1 cellular context compared by ENCODE assay signal in genomic region chr18:74480149-74480651, GRCh38.
TF ChIP-seq lines count a peak whose summit lies in the region.

No MANE protein-coding gene starts in this region.

TF ChIP-seq in K562, 482 proteins besides CTCF, POLR2A, EP300 and RAD21 (continued from another document and continues in another):
- TF ChIP-seq, protein P1, sequence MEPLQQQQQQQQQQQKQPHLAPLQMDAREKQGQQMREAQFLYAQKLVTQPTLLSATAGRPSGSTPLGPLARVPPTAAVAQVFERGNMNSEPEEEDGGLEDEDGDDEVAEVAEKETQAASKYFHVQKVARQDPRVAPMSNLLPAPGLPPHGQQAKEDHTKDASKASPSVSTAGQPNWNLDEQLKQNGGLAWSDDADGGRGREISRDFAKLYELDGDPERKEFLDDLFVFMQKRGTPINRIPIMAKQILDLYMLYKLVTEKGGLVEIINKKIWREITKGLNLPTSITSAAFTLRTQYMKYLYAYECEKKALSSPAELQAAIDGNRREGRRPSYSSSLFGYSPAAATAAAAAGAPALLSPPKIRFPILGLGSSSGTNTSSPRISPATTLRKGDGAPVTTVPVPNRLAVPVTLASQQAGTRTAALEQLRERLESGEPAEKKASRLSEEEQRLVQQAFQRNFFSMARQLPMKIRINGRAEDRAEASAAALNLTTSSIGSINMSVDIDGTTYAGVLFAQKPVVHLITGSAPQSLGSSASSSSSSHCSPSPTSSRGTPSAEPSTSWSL (CRISPR knock-in tag; IDR thresholded peaks at IDR 0.05; ENCODE audit: borderline replicate concordance): no peak
- peak; percentile 48 to 55; a peak in 3 of 4 replicates for TF ChIP-seq MNT (conservative IDR thresholded peaks at IDR 0.05)
- TF ChIP-seq VEZF1 (CRISPR knock-in tag; IDR thresholded peaks at IDR 0.05): peak; percentile 47
- no peak for TF ChIP-seq PHF21A (IDR thresholded peaks at IDR 0.05; ENCODE audit: borderline replicate concordance, low read depth)
- no peak for TF ChIP-seq KLF6 (CRISPR knock-in tag; IDR thresholded peaks at IDR 0.05; ENCODE audit: borderline replicate concordance)
- TF ChIP-seq ZEB2 (IDR thresholded peaks at IDR 0.05): peak; percentile 92
- no peak for TF ChIP-seq DNMT1 (IDR thresholded peaks at IDR 0.05)
- TF ChIP-seq, protein P2, sequence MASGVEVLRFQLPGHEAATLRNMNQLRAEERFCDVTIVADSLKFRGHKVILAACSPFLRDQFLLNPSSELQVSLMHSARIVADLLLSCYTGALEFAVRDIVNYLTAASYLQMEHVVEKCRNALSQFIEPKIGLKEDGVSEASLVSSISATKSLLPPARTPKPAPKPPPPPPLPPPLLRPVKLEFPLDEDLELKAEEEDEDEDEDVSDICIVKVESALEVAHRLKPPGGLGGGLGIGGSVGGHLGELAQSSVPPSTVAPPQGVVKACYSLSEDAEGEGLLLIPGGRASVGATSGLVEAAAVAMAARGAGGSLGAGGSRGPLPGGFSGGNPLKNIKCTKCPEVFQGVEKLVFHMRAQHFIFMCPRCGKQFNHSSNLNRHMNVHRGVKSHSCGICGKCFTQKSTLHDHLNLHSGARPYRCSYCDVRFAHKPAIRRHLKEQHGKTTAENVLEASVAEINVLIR (CRISPR knock-in tag; IDR thresholded peaks at IDR 0.05): no peak
- TF ChIP-seq TCF7 (IDR thresholded peaks at IDR 0.05; ENCODE audit: borderline replicate concordance): no peak
- TF ChIP-seq, protein P3, sequence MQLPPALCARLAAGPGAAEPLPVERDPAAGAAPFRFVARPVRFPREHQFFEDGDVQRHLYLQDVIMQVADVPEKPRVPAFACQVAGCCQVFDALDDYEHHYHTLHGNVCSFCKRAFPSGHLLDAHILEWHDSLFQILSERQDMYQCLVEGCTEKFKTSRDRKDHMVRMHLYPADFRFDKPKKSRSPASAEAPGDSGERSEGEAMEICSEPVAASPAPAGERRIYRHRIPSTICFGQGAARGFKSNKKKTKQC (CRISPR knock-in tag; IDR thresholded peaks at IDR 0.05): no peak
- no peak for TF ChIP-seq SNAPC5 (CRISPR knock-in tag; IDR thresholded peaks at IDR 0.05)
- TF ChIP-seq ATF7 (IDR thresholded peaks at IDR 0.05): peak; percentile 71; the same call in 1 of the 2 replicates
- TF ChIP-seq, protein P4, sequence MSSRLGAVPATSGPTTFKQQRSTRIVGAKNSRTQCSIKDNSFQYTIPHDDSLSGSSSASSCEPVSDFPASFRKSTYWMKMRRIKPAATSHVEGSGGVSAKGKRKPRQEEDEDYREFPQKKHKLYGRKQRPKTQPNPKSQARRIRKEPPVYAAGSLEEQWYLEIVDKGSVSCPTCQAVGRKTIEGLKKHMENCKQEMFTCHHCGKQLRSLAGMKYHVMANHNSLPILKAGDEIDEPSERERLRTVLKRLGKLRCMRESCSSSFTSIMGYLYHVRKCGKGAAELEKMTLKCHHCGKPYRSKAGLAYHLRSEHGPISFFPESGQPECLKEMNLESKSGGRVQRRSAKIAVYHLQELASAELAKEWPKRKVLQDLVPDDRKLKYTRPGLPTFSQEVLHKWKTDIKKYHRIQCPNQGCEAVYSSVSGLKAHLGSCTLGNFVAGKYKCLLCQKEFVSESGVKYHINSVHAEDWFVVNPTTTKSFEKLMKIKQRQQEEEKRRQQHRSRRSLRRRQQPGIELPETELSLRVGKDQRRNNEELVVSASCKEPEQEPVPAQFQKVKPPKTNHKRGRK (tag; IDR thresholded peaks at IDR 0.05): no peak
- no peak for TF ChIP-seq ZNF121 (CRISPR knock-in tag; conservative IDR thresholded peaks at IDR 0.05)
- TF ChIP-seq MTA3 (IDR thresholded peaks at IDR 0.05; ENCODE audit: borderline replicate concordance): no peak
- TF ChIP-seq ESRRB (CRISPR knock-in tag; IDR thresholded peaks at IDR 0.05; ENCODE audit: borderline replicate concordance): no peak
- TF ChIP-seq ZNF507 (tag; conservative IDR thresholded peaks at IDR 0.05): no peak
- TF ChIP-seq STAT6 (CRISPR knock-in tag; IDR thresholded peaks at IDR 0.05): no peak
- TF ChIP-seq SRSF1 (IDR thresholded peaks at IDR 0.05; ENCODE audit: low read depth, low read length): no peak
- TF ChIP-seq, protein P5, sequence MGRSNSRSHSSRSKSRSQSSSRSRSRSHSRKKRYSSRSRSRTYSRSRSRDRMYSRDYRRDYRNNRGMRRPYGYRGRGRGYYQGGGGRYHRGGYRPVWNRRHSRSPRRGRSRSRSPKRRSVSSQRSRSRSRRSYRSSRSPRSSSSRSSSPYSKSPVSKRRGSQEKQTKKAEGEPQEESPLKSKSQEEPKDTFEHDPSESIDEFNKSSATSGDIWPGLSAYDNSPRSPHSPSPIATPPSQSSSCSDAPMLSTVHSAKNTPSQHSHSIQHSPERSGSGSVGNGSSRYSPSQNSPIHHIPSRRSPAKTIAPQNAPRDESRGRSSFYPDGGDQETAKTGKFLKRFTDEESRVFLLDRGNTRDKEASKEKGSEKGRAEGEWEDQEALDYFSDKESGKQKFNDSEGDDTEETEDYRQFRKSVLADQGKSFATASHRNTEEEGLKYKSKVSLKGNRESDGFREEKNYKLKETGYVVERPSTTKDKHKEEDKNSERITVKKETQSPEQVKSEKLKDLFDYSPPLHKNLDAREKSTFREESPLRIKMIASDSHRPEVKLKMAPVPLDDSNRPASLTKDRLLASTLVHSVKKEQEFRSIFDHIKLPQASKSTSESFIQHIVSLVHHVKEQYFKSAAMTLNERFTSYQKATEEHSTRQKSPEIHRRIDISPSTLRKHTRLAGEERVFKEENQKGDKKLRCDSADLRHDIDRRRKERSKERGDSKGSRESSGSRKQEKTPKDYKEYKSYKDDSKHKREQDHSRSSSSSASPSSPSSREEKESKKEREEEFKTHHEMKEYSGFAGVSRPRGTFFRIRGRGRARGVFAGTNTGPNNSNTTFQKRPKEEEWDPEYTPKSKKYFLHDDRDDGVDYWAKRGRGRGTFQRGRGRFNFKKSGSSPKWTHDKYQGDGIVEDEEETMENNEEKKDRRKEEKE (IDR thresholded peaks at IDR 0.05; ENCODE audit: borderline replicate concordance in 1 of 2, control insufficient read depth in 1 of 2, low read depth in 2 of 2, low read length in 1 of 2): no peak
- TF ChIP-seq CHAMP1 (IDR thresholded peaks at IDR 0.05): no peak
- no peak for TF ChIP-seq CCNT2 (IDR thresholded peaks at IDR 0.05; ENCODE audit: borderline replicate concordance, extremely low read depth, insufficient read length, low read depth, low read length)
- TF ChIP-seq NRF1 (conservative IDR thresholded peaks at IDR 0.05 in 1 of 2, IDR thresholded peaks at IDR 0.05 in 1 of 2): 0 out of 4 replicates have a peak, but pooled peaks of 1 of the 2 experiments have one; percentile 16
- no peak for TF ChIP-seq ZBTB9 (CRISPR knock-in tag; IDR thresholded peaks at IDR 0.05)
- TF ChIP-seq SRSF7 (optimal IDR thresholded peaks at IDR 0.05; ENCODE audit: low read depth, low read length): no peak
- TF ChIP-seq, protein P6, sequence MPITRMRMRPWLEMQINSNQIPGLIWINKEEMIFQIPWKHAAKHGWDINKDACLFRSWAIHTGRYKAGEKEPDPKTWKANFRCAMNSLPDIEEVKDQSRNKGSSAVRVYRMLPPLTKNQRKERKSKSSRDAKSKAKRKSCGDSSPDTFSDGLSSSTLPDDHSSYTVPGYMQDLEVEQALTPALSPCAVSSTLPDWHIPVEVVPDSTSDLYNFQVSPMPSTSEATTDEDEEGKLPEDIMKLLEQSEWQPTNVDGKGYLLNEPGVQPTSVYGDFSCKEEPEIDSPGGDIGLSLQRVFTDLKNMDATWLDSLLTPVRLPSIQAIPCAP (CRISPR knock-in tag; IDR thresholded peaks at IDR 0.05; ENCODE audit: borderline replicate concordance): no peak
- no peak for TF ChIP-seq PURB (CRISPR knock-in tag; IDR thresholded peaks at IDR 0.05; ENCODE audit: low read depth)
- 0 out of 2 replicates have a peak, but pooled peaks have one; percentile 19 for TF ChIP-seq RNF2 (IDR thresholded peaks at IDR 0.05)
- TF ChIP-seq ZBTB17 (CRISPR knock-in tag; IDR thresholded peaks at IDR 0.05): no peak
- TF ChIP-seq KAT8 (IDR thresholded peaks at IDR 0.05; ENCODE audit: low read depth): no peak
- TF ChIP-seq ZNF408 (CRISPR knock-in tag; IDR thresholded peaks at IDR 0.05; ENCODE audit: low read depth): no peak
- 0 out of 2 replicates have a peak, but pooled peaks have one; percentile 18 for TF ChIP-seq ZNF175 (CRISPR knock-in tag; IDR thresholded peaks at IDR 0.05; ENCODE audit: low read depth)
- peak; percentile 32 for TF ChIP-seq NFE2 (IDR thresholded peaks at IDR 0.05; ENCODE audit: low read depth)
- no peak for TF ChIP-seq PTTG1 (tag; IDR thresholded peaks at IDR 0.05; ENCODE audit: low read depth)
- TF ChIP-seq LCOR (CRISPR knock-in tag; IDR thresholded peaks at IDR 0.05): peak; percentile 86; the same call in 1 of the 2 replicates
- TF ChIP-seq POLR2G (IDR thresholded peaks at IDR 0.05; ENCODE audit: low read depth, low read length): no peak
- peak; percentile 81; the same call in 1 of the 2 replicates for TF ChIP-seq SMARCE1 (IDR thresholded peaks at IDR 0.05)
- TF ChIP-seq CHCHD3 (CRISPR knock-in tag; IDR thresholded peaks at IDR 0.05): no peak
- no peak for TF ChIP-seq ETV1 (tag; conservative IDR thresholded peaks at IDR 0.05; ENCODE audit: low read depth)
- TF ChIP-seq HEY1 (CRISPR knock-in tag; IDR thresholded peaks at IDR 0.05; ENCODE audit: borderline replicate concordance): no peak
- no peak for TF ChIP-seq GATAD2A (IDR thresholded peaks at IDR 0.05)
- TF ChIP-seq BCL6 (CRISPR knock-in tag; IDR thresholded peaks at IDR 0.05): no peak
- no peak for TF ChIP-seq TEAD2 (tag; IDR thresholded peaks at IDR 0.05)
- no peak for TF ChIP-seq ZNF274 (IDR thresholded peaks at IDR 0.05; ENCODE audit: borderline replicate concordance, low read depth, low read length)
- no peak for TF ChIP-seq GTF2A2 (tag; IDR thresholded peaks at IDR 0.05)
- TF ChIP-seq NFYB (IDR thresholded peaks at IDR 0.05; ENCODE audit: extremely low read depth, insufficient read length): no peak
- TF ChIP-seq COPS2 (conservative IDR thresholded peaks at IDR 0.05): no peak
